Comparison of ENCODE assay signal across 2 cellular contexts in genomic region chr4:86653237-86653865, GRCh38.
TF ChIP-seq lines count a peak whose summit lies in the region.

No MANE protein-coding gene starts in this region.

TF ChIP-seq in SK-N-SH, 30 proteins besides CTCF, POLR2A, EP300 and RAD21:
- TF ChIP-seq TAF1 (IDR thresholded peaks at IDR 0.05; ENCODE audit: borderline replicate concordance, low read depth, low read length) (no peak), NFIC (IDR thresholded peaks at IDR 0.05; ENCODE audit: borderline replicate concordance) (no peak)

TF ChIP-seq in SK-N-SH treated with all-trans-retinoic acid at 6 μM for 48 hours, 23 proteins besides CTCF, POLR2A, EP300 and RAD21:
- TF ChIP-seq ISL1 (CRISPR knock-in tag; IDR thresholded peaks at IDR 0.05) = no peak
- TF ChIP-seq GLIS3 (CRISPR knock-in tag; IDR thresholded peaks at IDR 0.05) = no peak
- TF ChIP-seq CSRNP3 (CRISPR knock-in tag; IDR thresholded peaks at IDR 0.05) = no peak
- TF ChIP-seq ZC3H10 (CRISPR knock-in tag; IDR thresholded peaks at IDR 0.05) = no peak
- TF ChIP-seq, protein P1, sequence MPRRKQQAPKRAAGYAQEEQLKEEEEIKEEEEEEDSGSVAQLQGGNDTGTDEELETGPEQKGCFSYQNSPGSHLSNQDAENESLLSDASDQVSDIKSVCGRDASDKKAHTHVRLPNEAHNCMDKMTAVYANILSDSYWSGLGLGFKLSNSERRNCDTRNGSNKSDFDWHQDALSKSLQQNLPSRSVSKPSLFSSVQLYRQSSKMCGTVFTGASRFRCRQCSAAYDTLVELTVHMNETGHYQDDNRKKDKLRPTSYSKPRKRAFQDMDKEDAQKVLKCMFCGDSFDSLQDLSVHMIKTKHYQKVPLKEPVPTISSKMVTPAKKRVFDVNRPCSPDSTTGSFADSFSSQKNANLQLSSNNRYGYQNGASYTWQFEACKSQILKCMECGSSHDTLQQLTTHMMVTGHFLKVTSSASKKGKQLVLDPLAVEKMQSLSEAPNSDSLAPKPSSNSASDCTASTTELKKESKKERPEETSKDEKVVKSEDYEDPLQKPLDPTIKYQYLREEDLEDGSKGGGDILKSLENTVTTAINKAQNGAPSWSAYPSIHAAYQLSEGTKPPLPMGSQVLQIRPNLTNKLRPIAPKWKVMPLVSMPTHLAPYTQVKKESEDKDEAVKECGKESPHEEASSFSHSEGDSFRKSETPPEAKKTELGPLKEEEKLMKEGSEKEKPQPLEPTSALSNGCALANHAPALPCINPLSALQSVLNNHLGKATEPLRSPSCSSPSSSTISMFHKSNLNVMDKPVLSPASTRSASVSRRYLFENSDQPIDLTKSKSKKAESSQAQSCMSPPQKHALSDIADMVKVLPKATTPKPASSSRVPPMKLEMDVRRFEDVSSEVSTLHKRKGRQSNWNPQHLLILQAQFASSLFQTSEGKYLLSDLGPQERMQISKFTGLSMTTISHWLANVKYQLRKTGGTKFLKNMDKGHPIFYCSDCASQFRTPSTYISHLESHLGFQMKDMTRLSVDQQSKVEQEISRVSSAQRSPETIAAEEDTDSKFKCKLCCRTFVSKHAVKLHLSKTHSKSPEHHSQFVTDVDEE (CRISPR knock-in tag; IDR thresholded peaks at IDR 0.05) = no peak
- no peak for TF ChIP-seq ZNF8 (CRISPR knock-in tag; IDR thresholded peaks at IDR 0.05)
- TF ChIP-seq TCF4 (CRISPR knock-in tag; IDR thresholded peaks at IDR 0.05; ENCODE audit: borderline replicate concordance) = no peak
- TF ChIP-seq BACH2 (CRISPR knock-in tag; IDR thresholded peaks at IDR 0.05; ENCODE audit: borderline replicate concordance) = no peak
- TF ChIP-seq ZNF70 (CRISPR knock-in tag; IDR thresholded peaks at IDR 0.05) = no peak
